ENCODE assay signal across 1 cellular context in the genomic region with DNA sequence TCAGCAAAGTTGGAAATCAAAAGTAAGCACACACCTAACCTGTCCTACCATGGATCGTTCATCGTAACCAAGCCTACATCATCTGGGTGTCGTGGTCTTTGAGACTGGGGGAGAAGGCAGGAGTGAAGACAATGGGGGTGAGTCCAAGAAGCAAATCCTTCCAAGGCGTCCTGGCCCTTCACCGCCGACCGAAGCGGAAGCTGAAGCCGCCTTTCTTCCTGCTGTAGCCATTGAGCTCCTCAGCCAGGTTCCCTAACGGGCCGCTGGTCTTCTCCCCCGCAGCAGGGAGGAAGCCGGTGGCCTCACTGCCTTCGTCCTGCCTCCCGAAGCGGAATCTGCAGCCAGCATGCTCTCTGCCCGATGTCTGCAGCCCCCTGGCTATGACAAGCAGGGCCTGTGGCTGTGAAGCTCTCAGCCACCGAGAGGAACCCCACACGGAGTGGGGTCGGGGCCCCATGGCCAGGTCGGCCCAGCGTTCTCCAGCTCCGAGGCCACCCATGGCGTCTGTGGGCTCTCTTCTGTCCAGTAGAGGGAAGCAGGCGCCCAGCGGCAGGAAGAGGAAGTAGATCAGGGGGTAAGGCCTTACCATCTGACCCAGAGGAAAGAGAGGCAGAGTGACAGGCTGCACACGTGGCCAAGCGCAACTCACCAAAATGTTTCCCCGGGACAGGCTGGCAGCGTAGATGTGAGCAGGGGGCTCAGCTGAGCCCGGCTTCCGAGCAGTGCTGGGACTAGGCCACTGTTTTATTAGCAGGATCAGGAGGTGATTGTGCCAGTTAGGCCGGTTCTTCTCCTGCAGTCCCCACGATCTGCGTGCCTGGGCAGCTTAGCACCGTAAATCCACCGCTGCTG.
A peak's percentile ranks its signal among the peaks of the same experiment; 100 is the strongest.
TF ChIP-seq lines count a peak whose summit lies in the region.

No MANE protein-coding gene starts in this region.

TF ChIP-seq in HepG2, 621 proteins besides CTCF, POLR2A, EP300 and RAD21 (continued from another document):
- TF ChIP-seq, protein P1, sequence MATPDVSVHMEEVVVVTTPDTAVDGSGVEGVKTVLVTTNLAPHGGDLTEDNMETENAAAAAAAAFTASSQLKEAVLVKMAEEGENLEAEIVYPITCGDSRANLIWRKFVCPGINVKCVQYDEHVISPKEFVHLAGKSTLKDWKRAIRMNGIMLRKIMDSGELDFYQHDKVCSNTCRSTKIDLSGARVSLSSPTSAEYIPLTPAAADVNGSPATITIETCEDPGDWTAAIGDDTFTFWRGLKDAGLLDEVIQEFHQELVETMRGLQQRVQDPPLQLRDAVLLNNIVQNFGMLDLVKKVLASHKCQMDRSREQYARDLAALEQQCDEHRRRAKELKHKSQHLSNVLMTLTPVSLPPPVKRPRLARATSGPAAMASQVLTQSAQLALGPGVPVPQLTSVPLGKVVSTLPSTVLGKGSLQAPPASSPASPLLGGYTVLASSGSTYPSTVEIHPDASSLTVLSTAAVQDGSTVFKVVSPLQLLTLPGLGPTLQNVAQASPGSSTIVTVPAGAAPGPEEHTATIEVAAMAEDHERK (CRISPR knock-in tag; IDR thresholded peaks at IDR 0.05; ENCODE audit: low read depth), result no peak
- no peak for TF ChIP-seq SALL1 (CRISPR knock-in tag; IDR thresholded peaks at IDR 0.05)
- TF ChIP-seq ZNF782 (CRISPR knock-in tag; IDR thresholded peaks at IDR 0.05; ENCODE audit: borderline replicate concordance), result no peak
- TF ChIP-seq POLR2G (IDR thresholded peaks at IDR 0.05; ENCODE audit: low read depth, low read length), result 0 out of 2 replicates have a peak, but pooled peaks have one; percentile 40
- no peak for TF ChIP-seq ZNF75D (CRISPR knock-in tag; IDR thresholded peaks at IDR 0.05; ENCODE audit: borderline replicate concordance)
- peak; percentile 37; the same call in 1 of the 2 replicates for TF ChIP-seq STAG1 (CRISPR knock-in tag; IDR thresholded peaks at IDR 0.05)
- no peak for TF ChIP-seq NONO (IDR thresholded peaks at IDR 0.05)
- TF ChIP-seq NONO (CRISPR knock-in tag; conservative IDR thresholded peaks at IDR 0.05), result no peak
- no peak for TF ChIP-seq CENPT (CRISPR knock-in tag; IDR thresholded peaks at IDR 0.05; ENCODE audit: low read depth)
- no peak for TF ChIP-seq PRPF4 (IDR thresholded peaks at IDR 0.05; ENCODE audit: low read depth, low read length, poor library complexity, severe bottlenecking)
TF ChIP-seq in HepG2: peak in this region for 4.
